ENCODE assay signal across 9 cellular contexts in genomic region chr3:30604566-30604965, GRCh38. TPM values are rescaled to one million over a fixed set of nuclear protein-coding genes. Genes with fewer than 3 reads are reported as not detected.
DNase-seq lines count a peak whose midpoint lies in the region; ATAC-seq and TF ChIP-seq lines count a peak whose summit lies in the region.
"Had no signal": no experiment of that assay in that cellular context is flagged by ENCODE, and none has a peak within 500 bp of the region (broad histone marks: within the 10 kb centered on the region; RNA-seq: fewer than 3 reads in every experiment).

No MANE protein-coding gene starts in this region.

- peaks cover 27% of the 10 kb centered on the region for H3K4me1 ChIP-seq in suprapubic skin
- peaks cover 0 to 28% (median 6%) of the 10 kb centered on the region in 4 donors for H3K4me1 ChIP-seq in tibial artery

- H3K27me3 Mint-ChIP-seq in activated CD4-positive, alpha-beta T cell treated with anti-CD3 and anti-CD28 coated beads, Interleukin-2, amount 10 ng/mL, durations not matched to agents 24 days and 14 days, result no peaks in the 10 kb centered on the region

- H3K27me3 ChIP-seq in SU-DHL-6 (ENCODE audit: low read length), result no peaks in the 10 kb centered on the region
- no peaks in the 10 kb centered on the region for H3K27me3 ChIP-seq in suprapubic skin
- no peaks in the 10 kb centered on the region for H3K27me3 ChIP-seq in tibial artery

- H3K4me3 ChIP-seq in SU-DHL-6 (ENCODE audit: insufficient read depth, low read length, poor library complexity, severe bottlenecking) (no peak overlapping the region), suprapubic skin (no peak overlapping the region), tibial artery (no peak overlapping the region)

- H3K9me2 ChIP-seq in SU-DHL-6 (replicated peaks; ENCODE audit: insufficient read depth, low read length), result no peaks in the 10 kb centered on the region

- H3K9me3 ChIP-seq in SU-DHL-6 (ENCODE audit: insufficient read depth, low read length) (no peaks in the 10 kb centered on the region), suprapubic skin (no peaks in the 10 kb centered on the region), tibial artery (no peaks in the 10 kb centered on the region)

- peaks cover 25% of the 10 kb centered on the region for H3K79me2 ChIP-seq in SU-DHL-6 (ENCODE audit: insufficient read depth, low read length)

- peaks cover 5% of the 10 kb centered on the region for H3K9me3 Mint-ChIP-seq in activated CD4-positive, alpha-beta T cell treated with anti-CD3 and anti-CD28 coated beads, Interleukin-2, amount 10 ng/mL, durations not matched to agents 24 days and 14 days

- WGBS in suprapubic skin, result 63% methylated on average over 5 of the region's 5 CpGs

- peaks cover 16% of the 10 kb centered on the region for H3K36me3 Mint-ChIP-seq in activated CD4-positive, alpha-beta T cell treated with anti-CD3 and anti-CD28 coated beads, Interleukin-2, amount 10 ng/mL, durations not matched to agents 24 days and 14 days (ENCODE audit: low read depth)

- H3K27ac ChIP-seq in SU-DHL-6 (ENCODE audit: low read depth, low read length), result peak overlapping the region; percentile 85
- H3K27ac ChIP-seq in suprapubic skin, result peak overlapping the region; percentile 52
- H3K27ac ChIP-seq in tibial artery, result peak overlapping the region in 1 of 2 donors; percentile 95

- no peak for TF ChIP-seq EP300 in suprapubic skin (IDR thresholded peaks at IDR 0.05)

- no peak for TF ChIP-seq POLR2A in suprapubic skin (IDR thresholded peaks at IDR 0.05)

- no peak for ATAC-seq in HG03045 (IDR thresholded peaks at IDR 0.05; ENCODE audit: unreplicated experiment)

- H3K4me3 Mint-ChIP-seq in activated CD4-positive, alpha-beta T cell treated with anti-CD3 and anti-CD28 coated beads, Interleukin-2, amount 10 ng/mL, durations not matched to agents 24 days and 14 days, result peak overlapping the region; percentile 90

- peak overlapping the region; percentile 92 for H3K27ac Mint-ChIP-seq in activated CD4-positive, alpha-beta T cell treated with anti-CD3 and anti-CD28 coated beads, Interleukin-2, amount 10 ng/mL, durations not matched to agents 24 days and 14 days

- peak overlapping the region; percentile 5; the same call in 1 of the 2 replicates for H3K9ac ChIP-seq in SU-DHL-6 (ENCODE audit: low read length)

- TF ChIP-seq CTCF in SU-DHL-6 (IDR thresholded peaks at IDR 0.05; ENCODE audit: insufficient read depth, low read length, poor library complexity, severe bottlenecking) (no peak), suprapubic skin (IDR thresholded peaks at IDR 0.05) (no peak), tibial artery (IDR thresholded peaks at IDR 0.05) (no peak)

- H3K4me2 ChIP-seq in SU-DHL-6 (ENCODE audit: low read depth, low read length, poor library complexity, severe bottlenecking), result peak overlapping the region; percentile 81

- H3K4me1 Mint-ChIP-seq in activated CD4-positive, alpha-beta T cell treated with anti-CD3 and anti-CD28 coated beads, Interleukin-2, amount 10 ng/mL, durations not matched to agents 24 days and 14 days, result peaks cover 42% of the 10 kb centered on the region

- H4K20me1 ChIP-seq in SU-DHL-6 (ENCODE audit: low read depth, low read length), result peaks cover 14% of the 10 kb centered on the region

- H3F3A ChIP-seq in SU-DHL-6 (ENCODE audit: insufficient read depth), result peaks cover 47% of the 10 kb centered on the region

- intact Hi-C loops in activated CD4-positive, alpha-beta T cell treated with anti-CD3 and anti-CD28 coated beads, Interleukin-2, amount 10 ng/mL, durations not matched to agents 24 days and 14 days (cut with micrococcal nuclease), result loop anchor here (2.0 to 10.0 kb wide), 3 partner anchors 57 to 490 kb away; no protein-coding TSS in a partner anchor
- intact Hi-C loops in tibial artery (cut with DNase I; ENCODE audit: low total_unique reads), result no loop called here

- H2AFZ ChIP-seq in SU-DHL-6 (ENCODE audit: low read depth, low read length, severe bottlenecking), result peak overlapping the region; percentile 13

- peak; percentile 66 for DNase-seq in activated CD4-positive, alpha-beta T cell treated with anti-CD3 and anti-CD28 coated beads, Interleukin-2, amount 10 ng/mL, durations not matched to agents 24 days and 14 days
- no peak for DNase-seq in activated CD4-positive, alpha-beta T cell treated with anti-CD3 and anti-CD28 coated beads for 48 hours
- DNase-seq in globus pallidus (ENCODE audit: low spot score) (peak; percentile 38), suprapubic skin (ENCODE audit: low spot score in 2 of 2) (no peak), tibial artery (no peak), NCI-H1417 (lab: John Stamatoyannopoulos, UW) (no peak)
- DNase-seq: activated CD4-positive, CD25-positive, alpha-beta regulatory T cell treated with anti-CD3 and anti-CD28 coated beads, Interleukin-2, amount 50 U/mL, for 72 hours had no signal

- 0 out of 2 replicates have a peak, but pooled peaks cover 5% of the 10 kb centered on the region for H3K36me3 ChIP-seq in SU-DHL-6 (ENCODE audit: low read length)
- no peaks in the 10 kb centered on the region for H3K36me3 ChIP-seq in suprapubic skin
- peaks cover 0 to 4% (median 0%) of the 10 kb centered on the region in 3 donors for H3K36me3 ChIP-seq in tibial artery

RNA-seq across cellular contexts. Expression of gene TGFBR2, which starts 1.8 kb away (rescaled TPM):
- total RNA-seq in activated CD4-positive, alpha-beta T cell treated with anti-CD3 and anti-CD28 coated beads, Interleukin-2, amount 10 ng/mL, durations not matched to agents 24 days and 14 days, result 45.3 and 47.6 TPM in 2 replicates
- total RNA-seq in suprapubic skin, result 10 to 100 TPM; 63.7 to 84.3 (median 83.3) TPM

Comparison
In these comparisons a context has a peak if more than half of its experiments do, and no peak if none do; other contexts are left out.
1. DNase-seq: peak in activated CD4-positive, alpha-beta T cell treated with anti-CD3 and anti-CD28 coated beads, Interleukin-2, amount 10 ng/mL, durations not matched to agents 24 days and 14 days (single experiment) and globus pallidus (single experiment); none in activated CD4-positive, alpha-beta T cell treated with anti-CD3 and anti-CD28 coated beads for 48 hours (single experiment), suprapubic skin (0 of 2), tibial artery (0 of 2) and NCI-H1417 (0 of 3).